In genomic region chr9:94746541-94747505, GRCh38 we compare ENCODE assay signal across 2 cellular contexts.
A peak's percentile ranks its signal among the peaks of the same experiment; 100 is the strongest.
TF ChIP-seq lines count a peak whose summit lies in the region.

No MANE protein-coding gene starts in this region.

TF ChIP-seq in HEK293, 187 proteins besides CTCF, POLR2A, EP300 and RAD21 (continued from another document):
- no peak for TF ChIP-seq ZNF274 (IDR thresholded peaks at IDR 0.05; ENCODE audit: low read length)
- TF ChIP-seq ZNF274 (tag by site-specific recombination; IDR thresholded peaks at IDR 0.05; ENCODE audit: borderline replicate concordance) = no peak
- peak; percentile 67 for TF ChIP-seq ZNF843 (tag by site-specific recombination; IDR thresholded peaks at IDR 0.05)
- 0 out of 2 replicates have a peak, but pooled peaks have one; percentile 10 for TF ChIP-seq OSR2 (tag by site-specific recombination; IDR thresholded peaks at IDR 0.05)
- TF ChIP-seq ZNF792 (tag by site-specific recombination; IDR thresholded peaks at IDR 0.05) = no peak
- TF ChIP-seq ZNF132 (tag by site-specific recombination; IDR thresholded peaks at IDR 0.05; ENCODE audit: borderline replicate concordance) = no peak
- TF ChIP-seq FEZF1 (tag by site-specific recombination; IDR thresholded peaks at IDR 0.05) = peak; percentile 67
- peak; percentile 16; the same call in 1 of the 2 replicates for TF ChIP-seq MZF1 (tag by site-specific recombination; IDR thresholded peaks at IDR 0.05; ENCODE audit: borderline replicate concordance)
- TF ChIP-seq PRDM6 (tag by site-specific recombination; IDR thresholded peaks at IDR 0.05) = 0 out of 2 replicates have a peak, but pooled peaks have one; percentile 36
- TF ChIP-seq IKZF3 (tag by site-specific recombination; IDR thresholded peaks at IDR 0.05) = 0 out of 2 replicates have a peak, but pooled peaks have one; percentile 14

TF ChIP-seq in endothelial cell of umbilical vein, 7 proteins besides CTCF, POLR2A, EP300 and RAD21 (continued from another document):
- no peak for TF ChIP-seq MAX (IDR thresholded peaks at IDR 0.05; ENCODE audit: insufficient read depth, insufficient read length)
- TF ChIP-seq FOS (IDR thresholded peaks at IDR 0.05; ENCODE audit: borderline replicate concordance, insufficient read depth, low read length) = no peak
- no peak for TF ChIP-seq POLR2AphosphoS5 (IDR thresholded peaks at IDR 0.05; ENCODE audit: insufficient read depth, low read depth, low read length)
- no peak for TF ChIP-seq EZH2 (IDR thresholded peaks at IDR 0.05; ENCODE audit: borderline replicate concordance, low read depth, low read length, severe bottlenecking)
- no peak for TF ChIP-seq JUN (IDR thresholded peaks at IDR 0.05; ENCODE audit: borderline replicate concordance, insufficient read depth, insufficient read length, low read depth)
- TF ChIP-seq MYC (IDR thresholded peaks at IDR 0.05; ENCODE audit: low read depth, low read length) = no peak
